ENCODE assay signal across 8 cellular contexts in the genomic region with DNA sequence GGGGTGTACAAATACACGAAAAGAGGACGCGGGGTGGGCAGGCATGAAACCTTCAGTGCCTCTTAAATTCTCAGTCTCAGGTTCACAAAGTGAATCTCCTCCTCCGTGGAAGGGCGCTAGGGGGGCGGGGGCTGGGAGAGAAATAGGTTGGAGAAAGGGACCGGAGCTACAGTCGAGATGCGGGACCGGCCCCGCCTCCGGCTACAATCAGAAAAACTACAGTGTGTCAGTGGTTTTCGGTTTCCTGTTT. TPM values are rescaled to one million over a fixed set of nuclear protein-coding genes. Genes with fewer than 3 reads are reported as not detected.
A peak's percentile ranks its signal among the peaks of the same experiment; 100 is the strongest.
DNase-seq lines count a peak whose midpoint lies in the region; ATAC-seq and TF ChIP-seq lines count a peak whose summit lies in the region.

No MANE protein-coding gene starts in this region.

- intact Hi-C loops in left cardiac atrium (cut with DNase I) = loop anchor here (2.0 to 10.0 kb wide), 5 partner anchors 102 to 418 kb away; no protein-coding TSS in a partner anchor

- no peaks in the 10 kb centered on the region for H3K9me3 Mint-ChIP-seq in activated T-cell treated with anti-CD3 and anti-CD28 coated beads, Interleukin-2, amount 50 U/mL, for 4 hours

- no peaks in the 10 kb centered on the region for H3K9me3 ChIP-seq in cardiac muscle cell (ENCODE audit: low read depth)

- ATAC-seq in left cardiac atrium (no peak), HG03571 (IDR thresholded peaks at IDR 0.05; ENCODE audit: unreplicated experiment) (no peak), HG03135 (IDR thresholded peaks at IDR 0.05; ENCODE audit: unreplicated experiment) (no peak)
- no peak for ATAC-seq in activated T-cell treated with anti-CD3 and anti-CD28 coated beads, Interleukin-2, amount 50 U/mL, for 4 hours

- peaks cover 25% of the 10 kb centered on the region for H3K4me1 ChIP-seq in cardiac muscle cell (ENCODE audit: low read depth)

- H3K27me3 Mint-ChIP-seq in activated T-cell treated with anti-CD3 and anti-CD28 coated beads, Interleukin-2, amount 50 U/mL, for 4 hours (ENCODE audit: low read depth) = peaks cover 6% of the 10 kb centered on the region

- TF ChIP-seq CTCF in cardiac muscle cell (IDR thresholded peaks at IDR 0.05; ENCODE audit: low read depth, low read length) = no peak
- TF ChIP-seq CTCF in foreskin fibroblast (IDR thresholded peaks at IDR 0.05; ENCODE audit: low read depth, low read length) = no peak
- TF ChIP-seq CTCF in retinal pigment epithelial cell (conservative IDR thresholded peaks at IDR 0.05; ENCODE audit: low read depth, low read length) = no peak

- no peaks in the 10 kb centered on the region for H3K36me3 ChIP-seq in cardiac muscle cell

- peak overlapping the region; percentile 92 for H3K27ac ChIP-seq in cardiac muscle cell

- H3K36me3 Mint-ChIP-seq in activated T-cell treated with anti-CD3 and anti-CD28 coated beads, Interleukin-2, amount 50 U/mL, for 4 hours (ENCODE audit: insufficient read depth) = no peaks in the 10 kb centered on the region

- peak overlapping the region; percentile 84 for H3K4me3 Mint-ChIP-seq in activated T-cell treated with anti-CD3 and anti-CD28 coated beads, Interleukin-2, amount 50 U/mL, for 4 hours

- H3K4me3 ChIP-seq in cardiac muscle cell = peak overlapping the region; percentile 64
- H3K4me3 ChIP-seq in foreskin fibroblast (ENCODE audit: low read depth in 1 of 2, low read length in 2 of 2) = peak overlapping the region; percentile 76 to 78
- H3K4me3 ChIP-seq in retinal pigment epithelial cell (ENCODE audit: low read length) = peak overlapping the region; percentile 88

- DNase-seq in cardiac muscle cell (ENCODE audit: low read depth in 1 of 2, low spot score in 1 of 2) = no peak
- DNase-seq in left cardiac atrium = no peak
- no peak for DNase-seq in activated T-cell treated with anti-CD3 and anti-CD28 coated beads, Interleukin-2, amount 50 U/mL, for 4 hours
- DNase-seq in foreskin fibroblast = no peak
- DNase-seq in retinal pigment epithelial cell (ENCODE audit: low read depth) = no peak
- no peak for DNase-seq in Kasumi-1 (lab: John Stamatoyannopoulos, UW)

- H3K27me3 ChIP-seq in cardiac muscle cell = no peaks in the 10 kb centered on the region

- peaks cover 28% of the 10 kb centered on the region for H3K4me1 Mint-ChIP-seq in activated T-cell treated with anti-CD3 and anti-CD28 coated beads, Interleukin-2, amount 50 U/mL, for 4 hours (ENCODE audit: low read depth)

RNA-seq across cellular contexts. Expression of gene MAML3, which starts 3.4 kb away (rescaled TPM):
- total RNA-seq in cardiac muscle cell = 18.0 and 22.8 TPM in 2 replicates
- polyA plus RNA-seq in cardiac muscle cell = 7.8 and 9.6 TPM in 2 replicates
- 1 to 10 TPM; 2.6 to 3.0 TPM for total RNA-seq in left cardiac atrium
- 1 to 10 TPM in 1 of 3 donors, under 1 TPM in 2; 0.60 to 1.0 (median 0.73) TPM for total RNA-seq in activated T-cell treated with anti-CD3 and anti-CD28 coated beads, Interleukin-2, amount 50 U/mL, for 4 hours
